22 cellular contexts compared by ENCODE assay signal in genomic region chr4:183395395-183395794, GRCh38.
"Had no signal": no experiment of that assay in that cellular context is flagged by ENCODE, and none has a peak within 500 bp of the region (broad histone marks: within the 10 kb centered on the region; RNA-seq: fewer than 3 reads in every experiment).

No MANE protein-coding gene starts in this region.

- H3K9me3 Mint-ChIP-seq: dendritic cell treated with granulocyte-macrophage colony-stimulating factor and Interleukin-4, amounts not matched to agents 40 ng/mL and 50 ng/mL, for 4 days; naive B cell; nephron progenitor cell; stimulated activated memory B cell treated with anti-CD40 and anti-IgM and Interleukin-4, amounts not matched to agents 10 μg/mL and 1 μg/mL and 100 μg/mL, for 72 hours had no signal

- ATAC-seq: left ventricle myocardium superior; lower lobe of right lung; mucosa of descending colon; psoas muscle; right cardiac atrium; stimulated activated memory B cell treated with anti-CD40 and anti-IgM and Interleukin-4, amounts not matched to agents 10 μg/mL and 1 μg/mL and 100 μg/mL, for 72 hours; stimulated activated naive CD8-positive, alpha-beta T cell treated with anti-CD3 and anti-CD28 coated beads, Interleukin-15, Interleukin-2, amounts not matched to agents 100 U/mL and 50 U/mL, for 24 hours; upper lobe of right lung had no signal

- H3K27ac ChIP-seq: colonic mucosa, lower lobe of right lung, ovary, psoas muscle, skin epidermis, thoracic aorta, tibial nerve, upper lobe of right lung, uterus had no signal

- DNase-seq: colonic mucosa; effector CD8-positive, alpha-beta T cell; left ventricle myocardium superior; lower lobe of right lung; mucosa of descending colon; naive B cell; nephron progenitor cell; occipital lobe; ovary; psoas muscle; right cardiac atrium; spleen; stimulated activated CD4-positive, alpha-beta T cell treated with anti-CD3 and anti-CD28 coated beads, Interleukin-4, amount 100 ng/mL, for 4 hours; stimulated activated naive CD8-positive, alpha-beta T cell treated with anti-CD3 and anti-CD28 coated beads, Interleukin-15, Interleukin-2, amounts not matched to agents 100 U/mL and 50 U/mL, for 24 hours; substantia nigra; upper lobe of right lung; uterus had no signal

- H3K27ac Mint-ChIP-seq: dendritic cell treated with granulocyte-macrophage colony-stimulating factor and Interleukin-4, amounts not matched to agents 40 ng/mL and 50 ng/mL, for 4 days; naive B cell; nephron progenitor cell; stimulated activated memory B cell treated with anti-CD40 and anti-IgM and Interleukin-4, amounts not matched to agents 10 μg/mL and 1 μg/mL and 100 μg/mL, for 72 hours had no signal

- H3K9me3 ChIP-seq: colonic mucosa, lower lobe of right lung, mucosa of descending colon, ovary, psoas muscle, spleen, thoracic aorta, tibial nerve, upper lobe of right lung, uterus had no signal

- H3K36me3 ChIP-seq: colonic mucosa, lower lobe of right lung, ovary, spleen, thoracic aorta, tibial nerve, upper lobe of right lung, uterus had no signal

- H3K4me3 ChIP-seq: colonic mucosa, lower lobe of right lung, mucosa of descending colon, ovary, psoas muscle, skin epidermis, spleen, thoracic aorta, tibial nerve, upper lobe of right lung, uterus had no signal

- H3K36me3 Mint-ChIP-seq: naive B cell; stimulated activated memory B cell treated with anti-CD40 and anti-IgM and Interleukin-4, amounts not matched to agents 10 μg/mL and 1 μg/mL and 100 μg/mL, for 72 hours had no signal

- H3K27me3 ChIP-seq: colonic mucosa, ovary, tibial nerve, uterus had no signal

- H3K4me3 Mint-ChIP-seq: dendritic cell treated with granulocyte-macrophage colony-stimulating factor and Interleukin-4, amounts not matched to agents 40 ng/mL and 50 ng/mL, for 4 days; nephron progenitor cell; stimulated activated memory B cell treated with anti-CD40 and anti-IgM and Interleukin-4, amounts not matched to agents 10 μg/mL and 1 μg/mL and 100 μg/mL, for 72 hours had no signal
